ENCODE assay signal across 19 cellular contexts in the genomic region with DNA sequence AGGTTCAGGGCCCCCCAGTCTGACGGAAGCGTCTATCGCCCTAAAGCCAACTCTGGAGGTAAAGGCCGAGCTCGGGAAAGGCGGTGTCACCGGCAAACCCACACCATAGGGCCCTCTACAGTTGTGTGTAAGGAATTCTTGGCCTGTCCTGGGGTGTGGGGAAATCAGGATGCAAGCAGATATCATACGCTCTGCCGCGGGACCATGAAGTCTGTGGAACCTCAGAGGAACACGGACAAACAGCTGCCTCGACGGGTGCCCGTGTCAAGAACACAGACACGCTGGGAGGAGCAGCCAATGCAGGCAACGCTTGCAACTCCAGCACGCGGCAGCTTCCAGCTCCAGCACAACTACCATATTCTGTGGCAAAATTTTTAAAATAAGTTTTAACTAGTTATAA.
DNase-seq lines count a peak whose midpoint lies in the region; ATAC-seq, FAIRE-seq and TF ChIP-seq lines count a peak whose summit lies in the region.
"Had no signal": no experiment of that assay in that cellular context is flagged by ENCODE, and none has a peak within 500 bp of the region (broad histone marks: within the 10 kb centered on the region; RNA-seq: fewer than 3 reads in every experiment).

No MANE protein-coding gene starts in this region.

- in situ Hi-C loops in HepG2 (cut with HindIII; ENCODE audit: extremely low pct_ligation_motif_present, low pct_unique_long_range_greater_than_20kb): no loop called here

- no peak overlapping the region for H3K4me2 ChIP-seq in HepG2 (ENCODE audit: low read depth, low read length)

- H3K36me3 Mint-ChIP-seq in glutamatergic neuron (ENCODE audit: unreplicated experiment) (no peaks in the 10 kb centered on the region), progenitor cell of endocrine pancreas (ENCODE audit: insufficient read depth) (peaks cover 1% of the 10 kb centered on the region)

- H2AFZ ChIP-seq in HepG2 (ENCODE audit: low read length): no peak overlapping the region

- DNase-seq in right lobe of liver (peak in 2 of 3 donors; percentile 4 to 46), HepG2 (ENCODE audit: low spot score) (no peak), glutamatergic neuron (no peak), progenitor cell of endocrine pancreas (ENCODE audit: low spot score, unreplicated experiment) (no peak), substantia nigra (lab: John Stamatoyannopoulos, UW) (no peak), COR-L47 (lab: John Stamatoyannopoulos, UW) (no peak)
- DNase-seq: 8988T; AML-193; C1 segment of cervical spinal cord; CD4-positive, alpha-beta T cell; DND-41; GDM1; GOT3; H9 had no signal

- no peaks in the 10 kb centered on the region; the same call in 1 of the 2 replicates for H4K20me1 ChIP-seq in HepG2 (ENCODE audit: insufficient read depth, low read length)

- no peak for TF ChIP-seq POLR2A in right lobe of liver (IDR thresholded peaks at IDR 0.05)
- TF ChIP-seq POLR2A in HepG2 (IDR thresholded peaks at IDR 0.05; ENCODE audit: insufficient read depth in 1 of 2, low read depth in 2 of 2, low read length in 2 of 2): no peak

- H3K27me3 Mint-ChIP-seq in glutamatergic neuron (ENCODE audit: unreplicated experiment) (peaks cover 12% of the 10 kb centered on the region), progenitor cell of endocrine pancreas (no peaks in the 10 kb centered on the region)

- TF ChIP-seq CTCF in right lobe of liver (IDR thresholded peaks at IDR 0.05): no peak
- no peak for TF ChIP-seq CTCF in HepG2 (CRISPR knock-in tag; IDR thresholded peaks at IDR 0.05)
- no peak for TF ChIP-seq CTCF in glutamatergic neuron (IDR thresholded peaks at IDR 0.05; ENCODE audit: partially characterized antibody, unreplicated experiment)
- TF ChIP-seq CTCF in progenitor cell of endocrine pancreas (IDR thresholded peaks at IDR 0.05; ENCODE audit: unreplicated experiment): no peak

- no peak for FAIRE-seq in HepG2 (lab: Jason Lieb, UNC)
- FAIRE-seq: D721Med, GM12892, K562 had no signal

- H3K4me3 ChIP-seq in right lobe of liver (no peak overlapping the region), HepG2 (replicated peaks in 1 of 3; ENCODE audit: insufficient read depth in 1 of 3, low read depth in 2 of 3, low read length in 3 of 3) (no peak overlapping the region)
- H3K4me3 ChIP-seq: K562 had no signal

- H3K27ac Mint-ChIP-seq in glutamatergic neuron (ENCODE audit: unreplicated experiment): peak overlapping the region; percentile 24
- peak overlapping the region; percentile 17 for H3K27ac Mint-ChIP-seq in progenitor cell of endocrine pancreas
- H3K27ac Mint-ChIP-seq: CD4-positive, alpha-beta T cell had no signal

- peaks cover 61% of the 10 kb centered on the region for H3K4me1 Mint-ChIP-seq in glutamatergic neuron (ENCODE audit: low read depth, unreplicated experiment)
- H3K4me1 Mint-ChIP-seq in progenitor cell of endocrine pancreas (ENCODE audit: low read depth): peaks cover 12% of the 10 kb centered on the region

- no peaks in the 10 kb centered on the region for H3K79me2 ChIP-seq in HepG2 (ENCODE audit: insufficient read depth, low read length)

- 90% methylated on average over 8 of the region's 18 CpGs for WGBS in right lobe of liver (ENCODE audit: insufficient coverage, low coverage, low lambda C conversion rate, missing lambda C conversion rate)
- WGBS in HepG2 (ENCODE audit: low lambda C conversion rate): 96% methylated on average over 18 of the region's 18 CpGs

- peak overlapping the region; percentile 1 for H3K4me3 Mint-ChIP-seq in glutamatergic neuron (ENCODE audit: unreplicated experiment)
- no peak overlapping the region for H3K4me3 Mint-ChIP-seq in progenitor cell of endocrine pancreas (ENCODE audit: low read depth)
- H3K4me3 Mint-ChIP-seq: CD4-positive, alpha-beta T cell; H9 had no signal

- BruUV-seq in HepG2 (replicated peaks; lab: Mats Ljungman, UMichigan): no TSS peak

- H3K27ac ChIP-seq in right lobe of liver (no peak overlapping the region), HepG2 (ENCODE audit: extremely low read length, insufficient read depth, low read length) (no peak overlapping the region), substantia nigra (ENCODE audit: low read depth, low read length, poor library complexity, severe bottlenecking) (no peak overlapping the region)
- H3K27ac ChIP-seq: HL-60 had no signal

- no peaks in the 10 kb centered on the region for H3K4me1 ChIP-seq in right lobe of liver
- H3K4me1 ChIP-seq in HepG2 (ENCODE audit: insufficient read depth, low read length): peaks cover 17% of the 10 kb centered on the region

- TF ChIP-seq RAD21 in HepG2 (CRISPR knock-in tag; IDR thresholded peaks at IDR 0.05): no peak

- CTCF ChIA-PET in HepG2 (lab: Yijun Ruan, JAX; ENCODE audit: low intra/inter-chr PET ratio, low total read pairs): no interaction called here

- peaks cover 14% of the 10 kb centered on the region for H3K9me3 Mint-ChIP-seq in glutamatergic neuron (ENCODE audit: unreplicated experiment)
- H3K9me3 Mint-ChIP-seq in progenitor cell of endocrine pancreas (ENCODE audit: low read depth): no peaks in the 10 kb centered on the region
- H3K9me3 Mint-ChIP-seq: CD4-positive, alpha-beta T cell; H9 had no signal

- ATAC-seq in right lobe of liver (no peak), HepG2 (no peak), GM19397 (IDR thresholded peaks at IDR 0.05; ENCODE audit: unreplicated experiment) (no peak)
- ATAC-seq: K562 had no signal

- no peak overlapping the region for H3K9ac ChIP-seq in HepG2 (ENCODE audit: insufficient read depth, low read depth, low read length)

- H3K9me3 ChIP-seq in right lobe of liver: no peaks in the 10 kb centered on the region
- no peaks in the 10 kb centered on the region for H3K9me3 ChIP-seq in HepG2 (ENCODE audit: low read length)

- intact Hi-C loops in right lobe of liver (cut with DNase I) (no loop called here), HepG2 (cut with micrococcal nuclease; ENCODE audit: unreplicated experiment) (no loop called here)

- TF ChIP-seq EP300 in HepG2 (IDR thresholded peaks at IDR 0.05; ENCODE audit: low read depth in 2 of 2, low read length in 2 of 2) (no peak), HepG2 (CRISPR knock-in tag; IDR thresholded peaks at IDR 0.05; ENCODE audit: borderline replicate concordance) (no peak)

- H3K36me3 ChIP-seq in right lobe of liver (no peaks in the 10 kb centered on the region), HepG2 (replicated peaks in 1 of 2; ENCODE audit: control insufficient read depth in 1 of 2, insufficient read depth in 2 of 2, low read length in 2 of 2) (no peaks in the 10 kb centered on the region)

- POLR2A ChIA-PET in HepG2 (lab: Yijun Ruan, JAX): no interaction called here

- H3K27me3 ChIP-seq in right lobe of liver (no peaks in the 10 kb centered on the region), HepG2 (ENCODE audit: control insufficient read depth in 1 of 2, insufficient read depth in 2 of 2, low read length in 2 of 2) (no peaks in the 10 kb centered on the region)

TF ChIP-seq in HepG2, 621 proteins besides CTCF, POLR2A, EP300 and RAD21:
- no peak for TF ChIP-seq GFI1 (CRISPR knock-in tag; IDR thresholded peaks at IDR 0.05; ENCODE audit: borderline replicate concordance)
- no peak for TF ChIP-seq SMYD3 (CRISPR knock-in tag; IDR thresholded peaks at IDR 0.05)
- TF ChIP-seq RBM39 (IDR thresholded peaks at IDR 0.05; ENCODE audit: low read depth, low read length, poor library complexity, severe bottlenecking): no peak

Comparison
In these comparisons a context has a peak if more than half of its experiments do, and no peak if none do; other contexts are left out.
1. DNase-seq: peak in right lobe of liver (2 of 3); none in HepG2 (single experiment), glutamatergic neuron (single experiment), progenitor cell of endocrine pancreas (single experiment), substantia nigra (0 of 49) and COR-L47 (single experiment).